23 cellular contexts compared by ENCODE assay signal in the genomic region with DNA sequence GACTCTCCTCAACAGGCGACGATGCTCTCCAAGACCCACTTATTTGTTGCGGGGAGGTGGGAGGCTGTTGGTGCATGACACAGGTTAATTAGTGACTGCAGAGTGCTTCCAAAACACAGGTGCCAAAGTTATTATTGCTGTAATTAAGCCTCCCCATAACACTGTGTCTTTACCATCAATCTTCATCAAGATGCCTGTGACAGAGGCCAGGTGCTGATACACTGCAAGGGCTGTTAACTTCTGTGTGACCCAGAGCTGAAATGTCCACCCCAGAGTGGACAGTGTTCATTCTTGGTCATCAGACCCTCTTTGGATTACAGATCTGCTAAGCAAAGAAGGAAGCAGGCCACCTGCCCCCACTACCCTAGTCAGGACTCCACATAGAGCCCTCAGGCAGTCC. TPM values are rescaled to one million over a fixed set of nuclear protein-coding genes. Genes with fewer than 3 reads are reported as not detected.
"Had no signal": no experiment of that assay in that cellular context is flagged by ENCODE, and none has a peak within 500 bp of the region (broad histone marks: within the 10 kb centered on the region; RNA-seq: fewer than 3 reads in every experiment).

No MANE protein-coding gene starts in this region.

- H3K36me3 Mint-ChIP-seq: activated CD4-positive, alpha-beta memory T cell treated with anti-CD3 and anti-CD28 coated beads for 36 hours; activated naive CD8-positive, alpha-beta T cell treated with anti-CD3 and anti-CD28 coated beads, Interleukin-2, amount 10 ng/mL, durations not matched to agents 7 days and 5 days; mesothelial cell of epicardium; naive thymus-derived CD8-positive, alpha-beta T cell had no signal

- H3K4me1 Mint-ChIP-seq: activated naive CD8-positive, alpha-beta T cell treated with anti-CD3 and anti-CD28 coated beads, Interleukin-2, amount 10 ng/mL, durations not matched to agents 7 days and 5 days; endodermal cell; mesothelial cell of epicardium had no signal

- H3K27me3 Mint-ChIP-seq: activated CD4-positive, alpha-beta memory T cell treated with anti-CD3 and anti-CD28 coated beads for 36 hours; activated naive CD8-positive, alpha-beta T cell treated with anti-CD3 and anti-CD28 coated beads, Interleukin-2, amount 10 ng/mL, durations not matched to agents 7 days and 5 days; naive thymus-derived CD8-positive, alpha-beta T cell had no signal

- H3K4me3 Mint-ChIP-seq: activated CD4-positive, alpha-beta memory T cell treated with anti-CD3 and anti-CD28 coated beads for 36 hours; activated naive CD8-positive, alpha-beta T cell treated with anti-CD3 and anti-CD28 coated beads, Interleukin-2, amount 10 ng/mL, durations not matched to agents 7 days and 5 days; endodermal cell; mesothelial cell of epicardium; naive thymus-derived CD8-positive, alpha-beta T cell had no signal

- H3K27ac Mint-ChIP-seq: activated CD4-positive, alpha-beta memory T cell treated with anti-CD3 and anti-CD28 coated beads for 36 hours; activated naive CD8-positive, alpha-beta T cell treated with anti-CD3 and anti-CD28 coated beads, Interleukin-2, amount 10 ng/mL, durations not matched to agents 7 days and 5 days; endodermal cell; mesothelial cell of epicardium; naive thymus-derived CD8-positive, alpha-beta T cell had no signal

- DNase-seq: activated CD4-positive, alpha-beta memory T cell treated with anti-CD3 and anti-CD28 coated beads for 36 hours; activated CD4-positive, alpha-beta T cell treated with anti-CD3 and anti-CD28 coated beads for 4 hours; activated CD4-positive, CD25-positive, alpha-beta regulatory T cell; activated naive CD4-positive, alpha-beta T cell treated with Interleukin-2 at 50 U/mL for 16 hours; activated naive CD8-positive, alpha-beta T cell treated with anti-CD3 and anti-CD28 coated beads, Interleukin-2, amount 10 ng/mL, durations not matched to agents 7 days and 5 days; activated T-cell treated with anti-CD3 and anti-CD28 coated beads, Interleukin-2, amount 50 U/mL, for 48 hours; amniotic stem cell; cortex of kidney; endodermal cell; esophagus squamous epithelium; head of caudate nucleus; hypothalamus; left ventricle myocardium superior; mammary epithelial cell; naive thymus-derived CD8-positive, alpha-beta T cell; stimulated activated CD4-positive, alpha-beta T cell treated with anti-CD3 and anti-CD28 coated beads, Interleukin-4, amount 100 ng/mL, for 4 hours; stimulated activated naive CD8-positive, alpha-beta T cell treated with anti-CD3 and anti-CD28 coated beads, Interleukin-15, Interleukin-2, amounts not matched to agents 100 U/mL and 50 U/mL, for 24 hours; substantia nigra; thyroid gland; upper lobe of right lung had no signal

- H3K9me3 Mint-ChIP-seq: activated CD4-positive, alpha-beta memory T cell treated with anti-CD3 and anti-CD28 coated beads for 36 hours; activated naive CD8-positive, alpha-beta T cell treated with anti-CD3 and anti-CD28 coated beads, Interleukin-2, amount 10 ng/mL, durations not matched to agents 7 days and 5 days; naive thymus-derived CD8-positive, alpha-beta T cell had no signal

RNA-seq across cellular contexts. Expression of a gene that starts 55.5 kb away (rescaled TPM):
- total RNA-seq: activated CD4-positive, alpha-beta memory T cell treated with anti-CD3 and anti-CD28 coated beads for 36 hours; cerebellum; left ventricle myocardium superior; osteocyte had no signal
